16 cellular contexts compared by ENCODE assay signal in genomic region chr2:159875083-159875482, GRCh38. TPM values are rescaled to one million over a fixed set of nuclear protein-coding genes. Genes with fewer than 3 reads are reported as not detected.
A peak's percentile ranks its signal among the peaks of the same experiment; 100 is the strongest.
DNase-seq lines count a peak whose midpoint lies in the region; ATAC-seq and TF ChIP-seq lines count a peak whose summit lies in the region.
"Had no signal": no experiment of that assay in that cellular context is flagged by ENCODE, and none has a peak within 500 bp of the region (broad histone marks: within the 10 kb centered on the region; RNA-seq: fewer than 3 reads in every experiment).

No MANE protein-coding gene starts in this region.

- peak; percentile 64 for DNase-seq in activated CD4-positive, alpha-beta T cell treated with anti-CD3 and anti-CD28 coated beads, Interleukin-2, amount 10 ng/mL, durations not matched to agents 24 days and 14 days
- DNase-seq in activated CD4-positive, alpha-beta T cell treated with anti-CD3 and anti-CD28 coated beads for 48 hours, result no peak
- DNase-seq in NCI-H69 (lab: John Stamatoyannopoulos, UW), result peak; percentile 36
- DNase-seq in retina, result peak; percentile 40
- DNase-seq in NCI-H1436 (lab: John Stamatoyannopoulos, UW), result no peak
- DNase-seq in NCI-H128 (lab: John Stamatoyannopoulos, UW; ENCODE audit: unreplicated experiment), result no peak
- DNase-seq: activated effector memory CD4-positive, alpha-beta T cell treated with Interleukin-2 at 50 U/mL for 16 hours; effector CD4-positive, alpha-beta T cell; lower lobe of right lung; RPMI8226; stimulated activated naive CD4-positive, alpha-beta T cell treated with Interleukin-2 at 50 U/mL for 16 hours had no signal

- no peaks in the 10 kb centered on the region for H3K27me3 Mint-ChIP-seq in activated CD4-positive, alpha-beta T cell treated with anti-CD3 and anti-CD28 coated beads, Interleukin-2, amount 10 ng/mL, durations not matched to agents 24 days and 14 days
- H3K27me3 Mint-ChIP-seq: IgD-negative memory B cell had no signal

- H3K27me3 ChIP-seq in gastroesophageal sphincter, result no peaks in the 10 kb centered on the region

- ATAC-seq in gastroesophageal sphincter, result peak; percentile 72
- ATAC-seq in GM18519 (IDR thresholded peaks at IDR 0.05; ENCODE audit: low FRiP score, unreplicated experiment), result no peak

- H3K4me3 Mint-ChIP-seq in activated CD4-positive, alpha-beta T cell treated with anti-CD3 and anti-CD28 coated beads, Interleukin-2, amount 10 ng/mL, durations not matched to agents 24 days and 14 days, result no peak overlapping the region
- H3K4me3 Mint-ChIP-seq: IgD-negative memory B cell; T-helper 1 cell treated with Interleukin-12 subunit alpha and Interleukin-12 subunit beta and Interleukin-4 antibody, amounts not matched to agents 30 μg/mL and 1 μg/mL, for 36 hours had no signal

- H3K27ac Mint-ChIP-seq in activated CD4-positive, alpha-beta T cell treated with anti-CD3 and anti-CD28 coated beads, Interleukin-2, amount 10 ng/mL, durations not matched to agents 24 days and 14 days, result peak overlapping the region; percentile 76
- H3K27ac Mint-ChIP-seq: IgD-negative memory B cell; T-helper 1 cell treated with Interleukin-12 subunit alpha and Interleukin-12 subunit beta and Interleukin-4 antibody, amounts not matched to agents 30 μg/mL and 1 μg/mL, for 36 hours had no signal

- no peak for TF ChIP-seq CTCF in gastroesophageal sphincter (IDR thresholded peaks at IDR 0.05)

- no peak overlapping the region for H3K27ac ChIP-seq in gastroesophageal sphincter
- H3K27ac ChIP-seq: lower lobe of right lung had no signal

- peaks cover 43% of the 10 kb centered on the region for H3K36me3 Mint-ChIP-seq in activated CD4-positive, alpha-beta T cell treated with anti-CD3 and anti-CD28 coated beads, Interleukin-2, amount 10 ng/mL, durations not matched to agents 24 days and 14 days (ENCODE audit: low read depth)

- intact Hi-C loops in activated CD4-positive, alpha-beta T cell treated with anti-CD3 and anti-CD28 coated beads, Interleukin-2, amount 10 ng/mL, durations not matched to agents 24 days and 14 days (cut with micrococcal nuclease), result loop anchor here (5.0 kb wide), 2 partner anchors 47 to 87 kb away; no protein-coding TSS in a partner anchor

- WGBS in gastroesophageal sphincter (ENCODE audit: low coverage in 1 of 2), 2 donors, result 83 to 90% methylated on average over 3 of the region's 3 CpGs

- no peak for TF ChIP-seq POLR2A in gastroesophageal sphincter (IDR thresholded peaks at IDR 0.05)

- H3K9me3 ChIP-seq in gastroesophageal sphincter, result no peaks in the 10 kb centered on the region
- H3K9me3 ChIP-seq: lower lobe of right lung had no signal

- no peaks in the 10 kb centered on the region for H3K36me3 ChIP-seq in gastroesophageal sphincter

- no peaks in the 10 kb centered on the region for H3K9me3 Mint-ChIP-seq in activated CD4-positive, alpha-beta T cell treated with anti-CD3 and anti-CD28 coated beads, Interleukin-2, amount 10 ng/mL, durations not matched to agents 24 days and 14 days
- H3K9me3 Mint-ChIP-seq: IgD-negative memory B cell; T-helper 1 cell treated with Interleukin-12 subunit alpha and Interleukin-12 subunit beta and Interleukin-4 antibody, amounts not matched to agents 30 μg/mL and 1 μg/mL, for 36 hours had no signal

- no peak overlapping the region for H3K4me3 ChIP-seq in gastroesophageal sphincter
- H3K4me3 ChIP-seq: lower lobe of right lung had no signal

- no peak for TF ChIP-seq EP300 in gastroesophageal sphincter (IDR thresholded peaks at IDR 0.05)

- peaks cover 19% of the 10 kb centered on the region for H3K4me1 Mint-ChIP-seq in activated CD4-positive, alpha-beta T cell treated with anti-CD3 and anti-CD28 coated beads, Interleukin-2, amount 10 ng/mL, durations not matched to agents 24 days and 14 days

- H3K4me1 ChIP-seq in gastroesophageal sphincter, result no peaks in the 10 kb centered on the region
- H3K4me1 ChIP-seq: lower lobe of right lung had no signal

RNA-seq across cellular contexts. Expression of gene LY75, which starts 29.5 kb away (rescaled TPM):
- 52.8 and 56.4 TPM in 2 replicates for total RNA-seq in activated CD4-positive, alpha-beta T cell treated with anti-CD3 and anti-CD28 coated beads, Interleukin-2, amount 10 ng/mL, durations not matched to agents 24 days and 14 days
- total RNA-seq in gastroesophageal sphincter, result 1 to 10 TPM in 2 of 4 donors, under 1 TPM in 2; 0.62 to 4.1 (median 1.6) TPM
- total RNA-seq: NCI-H460 had no signal

Comparison
In these comparisons a context has a peak if more than half of its experiments do, and no peak if none do; other contexts are left out.
1. DNase-seq: peak in activated CD4-positive, alpha-beta T cell treated with anti-CD3 and anti-CD28 coated beads, Interleukin-2, amount 10 ng/mL, durations not matched to agents 24 days and 14 days (single experiment), NCI-H69 (single experiment) and retina (single experiment); none in activated CD4-positive, alpha-beta T cell treated with anti-CD3 and anti-CD28 coated beads for 48 hours (single experiment), NCI-H1436 (single experiment) and NCI-H128 (single experiment).
2. RNA of gene LY75, which starts 29.5 kb away (total RNA-seq): 52.8 to 56.4 TPM in activated CD4-positive, alpha-beta T cell treated with anti-CD3 and anti-CD28 coated beads, Interleukin-2, amount 10 ng/mL, durations not matched to agents 24 days and 14 days; 0.62 to 4.1 TPM in gastroesophageal sphincter; every median in the first group is over 10 times any median in the second.